ENCODE assay signal across 1 cellular context in the genomic region with DNA sequence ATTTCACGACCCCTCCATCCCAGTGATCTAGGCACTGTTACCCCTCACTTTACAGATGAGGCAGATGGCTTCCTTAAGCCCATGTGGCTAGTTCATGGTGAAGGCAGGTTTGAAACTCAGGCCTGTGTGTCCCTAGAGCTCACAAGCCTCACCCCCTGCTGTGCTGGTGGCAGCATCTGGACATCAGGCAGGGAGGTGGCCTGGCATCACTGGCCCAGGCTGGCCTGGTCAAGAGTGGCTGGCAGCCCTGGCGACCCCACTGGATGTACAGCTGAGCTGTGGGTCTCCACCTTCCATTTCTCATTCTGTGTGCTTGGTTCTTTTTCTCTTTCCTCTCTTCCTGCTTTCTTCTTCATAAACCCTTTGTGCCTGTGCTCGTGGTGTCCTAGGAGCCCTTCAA.
TF ChIP-seq lines count a peak whose summit lies in the region.

No MANE protein-coding gene starts in this region.

TF ChIP-seq in SK-N-SH treated with all-trans-retinoic acid at 6 μM for 48 hours, 23 proteins besides CTCF, POLR2A, EP300 and RAD21 (continued from another document):
- TF ChIP-seq BACH2 (CRISPR knock-in tag; IDR thresholded peaks at IDR 0.05; ENCODE audit: borderline replicate concordance) (no peak), ZFP3 (CRISPR knock-in tag; IDR thresholded peaks at IDR 0.05) (no peak)
